13 cellular contexts compared by ENCODE assay signal in the genomic region with DNA sequence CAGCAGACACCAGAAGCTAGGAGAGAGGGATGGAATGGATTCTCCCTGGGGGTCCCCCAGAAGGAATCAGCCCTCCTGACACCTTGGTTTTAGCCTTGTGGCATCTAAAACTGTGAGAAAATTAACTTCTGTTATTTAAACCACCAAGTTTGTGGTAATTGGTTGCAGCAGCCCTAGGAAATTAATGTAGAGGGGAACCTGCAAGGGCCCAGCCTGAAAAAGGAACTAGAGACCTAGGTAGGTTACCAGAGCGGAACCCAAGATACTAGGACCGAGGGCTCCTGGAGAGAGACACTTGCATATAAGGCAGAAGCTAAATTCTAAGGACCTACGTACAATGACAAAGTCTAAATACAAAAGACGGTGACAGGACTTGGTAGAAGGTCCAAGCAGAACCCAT. TPM values are rescaled to one million over a fixed set of nuclear protein-coding genes. Genes with fewer than 3 reads are reported as not detected.
DNase-seq lines count a peak whose midpoint lies in the region; ATAC-seq and TF ChIP-seq lines count a peak whose summit lies in the region.
"Had no signal": no experiment of that assay in that cellular context is flagged by ENCODE, and none has a peak within 500 bp of the region (broad histone marks: within the 10 kb centered on the region; RNA-seq: fewer than 3 reads in every experiment).

No MANE protein-coding gene starts in this region.

- peak; percentile 50 for ATAC-seq in GM19035 (IDR thresholded peaks at IDR 0.05; ENCODE audit: unreplicated experiment)
- ATAC-seq in GM21825 (IDR thresholded peaks at IDR 0.05; ENCODE audit: unreplicated experiment), result peak; percentile 52
- ATAC-seq in HG03378 (IDR thresholded peaks at IDR 0.05; ENCODE audit: unreplicated experiment), result peak; percentile 54
- peak; percentile 61 for ATAC-seq in mucosa of descending colon
- no peak for ATAC-seq in HG02970 (IDR thresholded peaks at IDR 0.05; ENCODE audit: low FRiP score, unreplicated experiment)
- no peak for ATAC-seq in aorta (ENCODE audit: low FRiP score)
- ATAC-seq: heart left ventricle had no signal

- H3K4me1 ChIP-seq in mucosa of descending colon (ENCODE audit: low read depth) (no peaks in the 10 kb centered on the region), PC-9 (replicated peaks; ENCODE audit: insufficient read depth) (no peaks in the 10 kb centered on the region), aorta (ENCODE audit: control insufficient read depth in 1 of 2, insufficient read depth in 2 of 2, low read length in 2 of 2) (peaks cover 0 to 3% of the 10 kb centered on the region in 2 donors)
- H3K4me1 ChIP-seq: parathyroid adenoma had no signal

- WGBS in aorta, 2 donors, result 95 to 97% methylated on average over 4 of the region's 4 CpGs

- no peaks in the 10 kb centered on the region for H3K9me2 ChIP-seq in PC-9 (ENCODE audit: insufficient read depth)

- DNase-seq in mucosa of descending colon (no peak), PC-9 (no peak), aorta (no peak), COLO668 (lab: John Stamatoyannopoulos, UW; ENCODE audit: unreplicated experiment) (no peak)
- DNase-seq: activated CD8-positive, alpha-beta memory T cell treated with anti-CD3 and anti-CD28 coated beads, Interleukin-2, amount 50 U/mL, for 4 hours; effector memory CD4-positive, alpha-beta T cell; heart left ventricle had no signal

- H3K4me3 ChIP-seq in mucosa of descending colon (no peak overlapping the region), PC-9 (no peak overlapping the region), aorta (ENCODE audit: low read length in 2 of 2) (no peak overlapping the region)
- H3K4me3 ChIP-seq: heart left ventricle, thoracic aorta had no signal

- no peaks in the 10 kb centered on the region for H3K79me2 ChIP-seq in PC-9 (ENCODE audit: low read depth)
- H3K79me2 ChIP-seq: parathyroid adenoma had no signal

- POLR2A ChIA-PET in PC-9 (lab: Charles Lee; ENCODE audit: unreplicated experiment), result no interaction called here

- no peaks in the 10 kb centered on the region for H3F3A ChIP-seq in PC-9 (ENCODE audit: insufficient read depth, low read depth)

- BruUV-seq in PC-9 (replicated peaks; lab: Mats Ljungman, UMichigan), result no TSS peak

- H3K27me3 ChIP-seq in PC-9 (ENCODE audit: insufficient read depth, low read depth) (no peaks in the 10 kb centered on the region), aorta (ENCODE audit: control insufficient read depth in 1 of 2, insufficient read depth in 2 of 2, low read length in 1 of 2) (no peaks in the 10 kb centered on the region)
- H3K27me3 ChIP-seq: heart left ventricle had no signal

- H3K27ac ChIP-seq in PC-9 (no peak overlapping the region), aorta (ENCODE audit: low read depth in 1 of 2, low read length in 2 of 2) (no peak overlapping the region)
- H3K27ac ChIP-seq: heart left ventricle, parathyroid adenoma, thoracic aorta had no signal

- intact Hi-C loops in mucosa of descending colon (cut with DNase I, micrococcal nuclease) (no loop called here), PC-9 (cut with micrococcal nuclease; ENCODE audit: unreplicated experiment) (no loop called here), aorta (cut with DNase I) (no loop called here)

- H3K36me3 ChIP-seq in mucosa of descending colon (ENCODE audit: low read depth) (no peaks in the 10 kb centered on the region), PC-9 (ENCODE audit: low read depth) (no peaks in the 10 kb centered on the region), aorta (ENCODE audit: control insufficient read depth in 1 of 2, insufficient read depth in 2 of 2, low read length in 1 of 2) (no peaks in the 10 kb centered on the region)
- H3K36me3 ChIP-seq: heart left ventricle, thoracic aorta had no signal

- H4K20me1 ChIP-seq in PC-9 (ENCODE audit: insufficient read depth), result no peaks in the 10 kb centered on the region

- H3K9me3 ChIP-seq in mucosa of descending colon (no peaks in the 10 kb centered on the region), PC-9 (ENCODE audit: insufficient read depth, low read depth) (no peaks in the 10 kb centered on the region), aorta (ENCODE audit: control insufficient read depth, low read length) (no peaks in the 10 kb centered on the region)
- H3K9me3 ChIP-seq: heart left ventricle, thoracic aorta had no signal

- no peak for TF ChIP-seq CTCF in mucosa of descending colon (IDR thresholded peaks at IDR 0.05)
- no peak for TF ChIP-seq CTCF in PC-9 (conservative IDR thresholded peaks at IDR 0.05)

- H3K4me2 ChIP-seq in PC-9, result no peak overlapping the region

- H2AFZ ChIP-seq in PC-9, result no peak overlapping the region
- H2AFZ ChIP-seq: parathyroid adenoma had no signal

- CTCF ChIA-PET in PC-9 (lab: Charles Lee), result no interaction called here

RNA-seq across cellular contexts. Expression of a gene that starts 8.1 kb away (rescaled TPM):
- total RNA-seq in mucosa of descending colon (10 to 100 TPM; 10.4 to 20.3 (median 12.8) TPM), PC-9 (2021) (9.2 and 10.2 TPM in 2 replicates), aorta (10 to 100 TPM; 19.7 to 22.5 TPM)
- 1 to 10 TPM; 3.1 to 5.6 TPM for polyA plus RNA-seq in aorta

Comparison
In these comparisons a context has a peak if more than half of its experiments do, and no peak if none do; other contexts are left out.
1. ATAC-seq: peak in GM19035 (single experiment), GM21825 (single experiment), HG03378 (single experiment) and mucosa of descending colon (single experiment); none in HG02970 (single experiment) and aorta (single experiment).